Comparison of ENCODE assay signal across 6 cellular contexts in the genomic region with DNA sequence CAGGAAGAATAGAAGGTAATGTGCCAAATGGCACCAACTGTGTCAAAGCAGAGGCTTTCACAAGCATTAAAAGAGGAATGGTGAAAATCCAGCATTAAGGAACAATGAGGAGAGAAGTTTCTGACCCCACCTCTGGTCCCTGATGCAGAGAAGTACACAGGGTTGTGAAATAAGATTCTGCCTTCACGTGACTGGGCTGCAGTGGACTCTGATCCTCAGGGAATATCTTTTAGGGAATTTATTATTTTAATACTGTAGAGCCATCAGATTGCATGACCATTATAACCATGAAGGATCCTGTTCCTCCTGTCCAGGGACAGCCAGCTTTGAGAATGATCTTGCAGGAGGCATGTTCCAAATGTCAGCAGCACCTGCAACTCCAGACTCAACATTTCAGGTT.
"Had no signal": no experiment of that assay in that cellular context is flagged by ENCODE, and none has a peak within 500 bp of the region (broad histone marks: within the 10 kb centered on the region; RNA-seq: fewer than 3 reads in every experiment).

No MANE protein-coding gene starts in this region.

- H3K4me3 ChIP-seq: GM23338 had no signal

- FAIRE-seq: H1, HTR-8/SVneo had no signal

- ATAC-seq: GM23338 had no signal

- H2AFZ ChIP-seq: GM23338 had no signal

- H3K4me2 ChIP-seq: GM23338 had no signal

- DNase-seq: H9, HCEC 1CT, IMR-90 had no signal
